Comparison of ENCODE assay signal across 34 cellular contexts in genomic region chr10:52436664-52437063, GRCh38.
DNase-seq lines count a peak whose midpoint lies in the region; ATAC-seq and TF ChIP-seq lines count a peak whose summit lies in the region.
"Had no signal": no experiment of that assay in that cellular context is flagged by ENCODE, and none has a peak within 500 bp of the region (broad histone marks: within the 10 kb centered on the region; RNA-seq: fewer than 3 reads in every experiment).

No MANE protein-coding gene starts in this region.

- peak; percentile 63 for DNase-seq in AG04450 (ENCODE audit: low read depth, low spot score)
- DNase-seq in HCT116 (ENCODE audit: low read depth, low spot score): no peak
- no peak for DNase-seq in SJSA1 (ENCODE audit: low read depth in 1 of 2, low spot score in 2 of 2)
- DNase-seq in fibroblast of the aortic adventitia (ENCODE audit: low read depth): peak; percentile 66
- no peak for DNase-seq in activated naive CD8-positive, alpha-beta T cell treated with anti-CD3 and anti-CD28 coated beads for 36 hours
- DNase-seq in SW480 (ENCODE audit: low spot score): no peak
- DNase-seq: activated CD4-positive, alpha-beta T cell treated with anti-CD3 and anti-CD28 coated beads, Interleukin-2, amount 10 ng/mL, durations not matched to agents 7 days and 5 days; activated T-cell treated with anti-CD3 and anti-CD28 coated beads, Interleukin-2, amount 50 U/mL, for 48 hours; dermis blood vessel endothelial cell; DMS153; endodermal cell; hippocampal formation; Kasumi-1; left colon; NCI-H2107; NCI-H345; NCI-H69; pancreas; Peyer's patch; SIG-M5; stimulated activated CD4-positive, alpha-beta T cell treated with anti-CD3 and anti-CD28 coated beads, Interleukin-1b, Interleukin-23, amount 100 ng/mL, for 48 hours; stimulated activated naive CD4-positive, alpha-beta T cell treated with Interleukin-2 at 50 U/mL for 16 hours; upper lobe of right lung had no signal

- RAD21 ChIA-PET in HCT116 (lab: Charles Lee; ENCODE audit: low non-redundant PET in 1 of 2, low total read pairs in 2 of 2, uncharacterized antibody in 2 of 2, unreplicated experiment in 2 of 2): no interaction called here

- no peaks in the 10 kb centered on the region for H3K27me3 Mint-ChIP-seq in activated naive CD8-positive, alpha-beta T cell treated with anti-CD3 and anti-CD28 coated beads for 36 hours
- H3K27me3 Mint-ChIP-seq: activated CD4-positive, alpha-beta T cell treated with anti-CD3 and anti-CD28 coated beads, Interleukin-2, amount 10 ng/mL, durations not matched to agents 7 days and 5 days had no signal

- H3K27me3 ChIP-seq in AG04450 (ENCODE audit: control insufficient read depth, insufficient read depth, low read length): no peaks in the 10 kb centered on the region
- no peaks in the 10 kb centered on the region for H3K27me3 ChIP-seq in HCT116 (ENCODE audit: insufficient read depth, low read length)
- H3K27me3 ChIP-seq in SJSA1 (replicated peaks): no peaks in the 10 kb centered on the region
- H3K27me3 ChIP-seq: pancreas, Peyer's patch, right atrium auricular region, upper lobe of right lung had no signal

- peaks cover 1% of the 10 kb centered on the region for H3K9me3 Mint-ChIP-seq in activated naive CD8-positive, alpha-beta T cell treated with anti-CD3 and anti-CD28 coated beads for 36 hours
- H3K9me3 Mint-ChIP-seq: activated CD4-positive, alpha-beta T cell treated with anti-CD3 and anti-CD28 coated beads, Interleukin-2, amount 10 ng/mL, durations not matched to agents 7 days and 5 days; brain; endodermal cell had no signal

- H3K4me1 ChIP-seq in HCT116 (ENCODE audit: control insufficient read depth in 1 of 2, insufficient read depth in 2 of 2, low read length in 2 of 2): peaks cover 20 to 29% of the 10 kb centered on the region in 2 experiments
- peaks cover 5% of the 10 kb centered on the region; the same call in 1 of the 2 replicates for H3K4me1 ChIP-seq in SJSA1 (replicated peaks)
- H3K4me1 ChIP-seq: A549, HAP-1, pancreas, Peyer's patch, right atrium auricular region, upper lobe of right lung had no signal

- no peaks in the 10 kb centered on the region for H4K20me1 ChIP-seq in HCT116 (ENCODE audit: insufficient read depth)

- POLR2A ChIA-PET in AG04450 (lab: Yijun Ruan, JAX): no interaction called here
- POLR2A ChIA-PET in HCT116 (lab: Charles Lee): interaction anchor here (1.2 kb wide), 1 partner anchor 8 kb away, joined by 5 read pairs; no protein-coding TSS in a partner anchor

- no peak for TF ChIP-seq CTCF in AG04450 (IDR thresholded peaks at IDR 0.05; ENCODE audit: low read depth, low read length)
- TF ChIP-seq CTCF in HCT116 (IDR thresholded peaks at IDR 0.05 in 2 of 3, conservative IDR thresholded peaks at IDR 0.05 in 1 of 3; ENCODE audit: borderline replicate concordance in 1 of 3, insufficient read depth in 1 of 3, low read depth in 2 of 3, low read length in 2 of 3): no peak
- no peak for TF ChIP-seq CTCF in fibroblast of the aortic adventitia (IDR thresholded peaks at IDR 0.05; ENCODE audit: insufficient read depth, low read length)

- no peak for ATAC-seq in HCT116
- no peak for ATAC-seq in GM19035 (IDR thresholded peaks at IDR 0.05; ENCODE audit: unreplicated experiment)
- no peak for ATAC-seq in HG02623 (IDR thresholded peaks at IDR 0.05; ENCODE audit: unreplicated experiment)
- ATAC-seq: A549, esophagus mucosa, HepG2, left colon, pancreas, upper lobe of right lung, WTC11 had no signal

- BruUV-seq in HCT116 (replicated peaks; lab: Mats Ljungman, UMichigan): no TSS peak

- H3K4me3 Mint-ChIP-seq in activated naive CD8-positive, alpha-beta T cell treated with anti-CD3 and anti-CD28 coated beads for 36 hours: no peak overlapping the region
- H3K4me3 Mint-ChIP-seq: activated CD4-positive, alpha-beta T cell treated with anti-CD3 and anti-CD28 coated beads, Interleukin-2, amount 10 ng/mL, durations not matched to agents 7 days and 5 days; brain; endodermal cell; WTC11 had no signal

- TF ChIP-seq RAD21 in HCT116 (IDR thresholded peaks at IDR 0.05; ENCODE audit: low read depth): no peak

- H3K36me3 ChIP-seq in HCT116 (ENCODE audit: control insufficient read depth in 1 of 2, insufficient read depth in 2 of 2, low read length in 2 of 2) (no peaks in the 10 kb centered on the region), SJSA1 (no peaks in the 10 kb centered on the region)
- H3K36me3 ChIP-seq: HAP-1, pancreas, Peyer's patch, right atrium auricular region, upper lobe of right lung had no signal

- peak overlapping the region; percentile 64 for H2AFZ ChIP-seq in HCT116 (ENCODE audit: low read depth, low read length, poor library complexity, severe bottlenecking)

- no peaks in the 10 kb centered on the region for H3K4me1 Mint-ChIP-seq in activated naive CD8-positive, alpha-beta T cell treated with anti-CD3 and anti-CD28 coated beads for 36 hours
- H3K4me1 Mint-ChIP-seq: activated CD4-positive, alpha-beta T cell treated with anti-CD3 and anti-CD28 coated beads, Interleukin-2, amount 10 ng/mL, durations not matched to agents 7 days and 5 days; brain; endodermal cell; WTC11 had no signal

- H3K79me2 ChIP-seq in HCT116 (ENCODE audit: insufficient read depth, low read length): no peaks in the 10 kb centered on the region

- H3K27ac Mint-ChIP-seq in activated naive CD8-positive, alpha-beta T cell treated with anti-CD3 and anti-CD28 coated beads for 36 hours: no peak overlapping the region
- H3K27ac Mint-ChIP-seq: activated CD4-positive, alpha-beta T cell treated with anti-CD3 and anti-CD28 coated beads, Interleukin-2, amount 10 ng/mL, durations not matched to agents 7 days and 5 days; brain; endodermal cell; WTC11 had no signal

- H3K4me3 ChIP-seq in AG04450 (ENCODE audit: low read depth, low read length) (no peak overlapping the region), HCT116 (replicated peaks in 1 of 2; ENCODE audit: low read depth in 1 of 2, low read length in 2 of 2) (no peak overlapping the region), SJSA1 (no peak overlapping the region), fibroblast of the aortic adventitia (ENCODE audit: low read depth, low read length) (no peak overlapping the region)
- H3K4me3 ChIP-seq: A549, HAP-1, pancreas, Peyer's patch, right atrium auricular region, smooth muscle cell, upper lobe of right lung had no signal

- H3K27ac ChIP-seq in AG04450 (ENCODE audit: low read depth, low read length) (no peak overlapping the region), HCT116 (ENCODE audit: low read depth, low read length) (peak overlapping the region; percentile 67; the same call in 1 of the 2 replicates), SJSA1 (peak overlapping the region; percentile 34; the same call in 1 of the 2 replicates)
- H3K27ac ChIP-seq: pancreas, Peyer's patch, right atrium auricular region, upper lobe of right lung had no signal

- H3K9me2 ChIP-seq in HCT116 (ENCODE audit: insufficient read depth): no peaks in the 10 kb centered on the region

- CTCF ChIA-PET in AG04450 (lab: Charles Lee) (interaction anchor here (1.2 kb wide), 1 partner anchor 52 kb away, joined by 5 read pairs; no protein-coding TSS in a partner anchor), HCT116 (lab: Charles Lee) (no interaction called here)

- H3K9me3 ChIP-seq in AG04450 (ENCODE audit: control insufficient read depth, insufficient read depth, low read length): no peaks in the 10 kb centered on the region
- no peaks in the 10 kb centered on the region for H3K9me3 ChIP-seq in HCT116 (ENCODE audit: control insufficient read depth in 1 of 2, insufficient read depth in 1 of 2, low read depth in 1 of 2, low read length in 2 of 2)
- H3K9me3 ChIP-seq in SJSA1 (replicated peaks): no peaks in the 10 kb centered on the region
- H3K9me3 ChIP-seq: A549, HAP-1, pancreas, Peyer's patch, right atrium auricular region, upper lobe of right lung had no signal

- no peaks in the 10 kb centered on the region for H3K36me3 Mint-ChIP-seq in activated naive CD8-positive, alpha-beta T cell treated with anti-CD3 and anti-CD28 coated beads for 36 hours
- H3K36me3 Mint-ChIP-seq: brain, immature natural killer cell, WTC11 had no signal

- intact Hi-C loops in HCT116 (cut with micrococcal nuclease): no loop called here

- no peak overlapping the region for H3K4me2 ChIP-seq in HCT116 (ENCODE audit: low read length)
- H3K4me2 ChIP-seq: A549, smooth muscle cell had no signal

- H3K9ac ChIP-seq in HCT116 (ENCODE audit: low read length): no peak overlapping the region

- no peak for TF ChIP-seq POLR2A in HCT116 (IDR thresholded peaks at IDR 0.05; ENCODE audit: borderline replicate concordance, extremely low read depth, insufficient read depth, insufficient read length)

TF ChIP-seq in HCT116, 20 proteins besides CTCF, POLR2A, EP300 and RAD21:
- TF ChIP-seq JUND (IDR thresholded peaks at IDR 0.05) (no peak), EGR1 (IDR thresholded peaks at IDR 0.05; ENCODE audit: low read depth) (no peak), TCF7L2 (IDR thresholded peaks at IDR 0.05; ENCODE audit: borderline replicate concordance, extremely low read depth, insufficient read depth, insufficient read length) (no peak), EZH2phosphoT487 (IDR thresholded peaks at IDR 0.05; ENCODE audit: borderline replicate concordance) (no peak), ZNF274 (IDR thresholded peaks at IDR 0.05; ENCODE audit: low read depth, low read length) (no peak), SIN3A (IDR thresholded peaks at IDR 0.05; ENCODE audit: low read depth) (no peak), MAX (IDR thresholded peaks at IDR 0.05) (no peak), ATF3 (IDR thresholded peaks at IDR 0.05) (no peak), EZH2 (IDR thresholded peaks at IDR 0.05) (no peak), ZFX (IDR thresholded peaks at IDR 0.05) (no peak), SP1 (IDR thresholded peaks at IDR 0.05; ENCODE audit: low read depth) (no peak), FOSL1 (IDR thresholded peaks at IDR 0.05; ENCODE audit: low read depth) (no peak), POLR2AphosphoS5 (IDR thresholded peaks at IDR 0.05; ENCODE audit: low read depth, low read length) (no peak), ELF1 (IDR thresholded peaks at IDR 0.05; ENCODE audit: borderline replicate concordance, low read depth) (no peak), CBX3 (IDR thresholded peaks at IDR 0.05; ENCODE audit: low read depth) (no peak)
TF ChIP-seq in HCT116: peak in this region for 0.

Comparison
In these comparisons a context has a peak if more than half of its experiments do, and no peak if none do; other contexts are left out.
1. DNase-seq: peak in AG04450 (single experiment) and fibroblast of the aortic adventitia (single experiment); none in HCT116 (single experiment), SJSA1 (0 of 2), activated naive CD8-positive, alpha-beta T cell treated with anti-CD3 and anti-CD28 coated beads for 36 hours (single experiment) and SW480 (single experiment).